ENCODE assay signal across 8 cellular contexts in genomic region chr13:36999054-36999927, GRCh38. TPM values are rescaled to one million over a fixed set of nuclear protein-coding genes. Genes with fewer than 3 reads are reported as not detected.
DNase-seq lines count a peak whose midpoint lies in the region; ATAC-seq and TF ChIP-seq lines count a peak whose summit lies in the region.

Gene ALG5, minus strand, starts transcription at chr13:36999340. Its CDS starts 40 bp downstream, at chr13:36999300.

- peak within 1 kb of the TSS; percentile 94 to 99 for H3K27ac ChIP-seq in thoracic aorta

- H3K9me3 ChIP-seq in thoracic aorta, result no peaks in the 10 kb centered on the region

- no peaks in the 10 kb centered on the region for H3K9me3 Mint-ChIP-seq in activated naive CD4-positive, alpha-beta T cell treated with anti-CD3 and anti-CD28 coated beads, Interleukin-2, amount 50 U/mL, for 72 hours
- H3K9me3 Mint-ChIP-seq in osteocyte (ENCODE audit: unreplicated experiment), result no peaks in the 10 kb centered on the region

- H3K4me1 ChIP-seq in thoracic aorta (ENCODE audit: control insufficient read depth in 1 of 2, low read depth in 2 of 2), result peaks cover 16 to 22% of the 10 kb centered on the region in 2 donors

- H3K4me1 Mint-ChIP-seq in osteocyte (ENCODE audit: unreplicated experiment), result peaks cover 27% of the 10 kb centered on the region

- H3K36me3 Mint-ChIP-seq in activated naive CD4-positive, alpha-beta T cell treated with anti-CD3 and anti-CD28 coated beads, Interleukin-2, amount 50 U/mL, for 72 hours, result peaks cover 42 to 45% of the 10 kb centered on the region in 2 donors
- peaks cover 8% of the 10 kb centered on the region for H3K36me3 Mint-ChIP-seq in osteocyte (ENCODE audit: unreplicated experiment)

- TF ChIP-seq CTCF in GM12864 (IDR thresholded peaks at IDR 0.05; ENCODE audit: low read depth, low read length, missing control alignments) (peak; percentile 81), osteocyte (IDR thresholded peaks at IDR 0.05) (peak; percentile 98), thoracic aorta (IDR thresholded peaks at IDR 0.05) (peak; percentile 93)

- peak within 1 kb of the TSS; percentile 100 for H3K4me3 Mint-ChIP-seq in osteocyte (ENCODE audit: unreplicated experiment)

- DNase-seq in GM12864 (ENCODE audit: low read depth) (peak; percentile 59), NCI-H1092 (lab: John Stamatoyannopoulos, UW) (peak; percentile 79), SKM-1 (lab: John Stamatoyannopoulos, UW; ENCODE audit: unreplicated experiment) (peak; percentile 67), glomerular endothelial cell (ENCODE audit: extremely low read depth, low read depth, low spot score) (no peak), osteocyte (ENCODE audit: extremely low spot score, unreplicated experiment) (peak; percentile 97), thoracic aorta (ENCODE audit: low spot score) (peak; percentile 47)
- DNase-seq in activated naive CD4-positive, alpha-beta T cell treated with anti-CD3 and anti-CD28 coated beads, Interleukin-2, amount 50 U/mL, for 72 hours (ENCODE audit: low spot score in 2 of 2), result peak; percentile 94 to 97

- H3K27me3 Mint-ChIP-seq in osteocyte (ENCODE audit: unreplicated experiment), result no peaks in the 10 kb centered on the region

- ATAC-seq in HG02588 (IDR thresholded peaks at IDR 0.05; ENCODE audit: unreplicated experiment), result peak; percentile 67
- peak; percentile 80 to 82 for ATAC-seq in activated naive CD4-positive, alpha-beta T cell treated with anti-CD3 and anti-CD28 coated beads, Interleukin-2, amount 50 U/mL, for 72 hours
- ATAC-seq in thoracic aorta (ENCODE audit: insufficient number of reproducible peaks, low FRiP score, low read depth), result peak; percentile 92

- no peaks in the 10 kb centered on the region for H3K27me3 ChIP-seq in thoracic aorta (replicated peaks; ENCODE audit: insufficient read depth)

- peaks cover 4% of the 10 kb centered on the region for H3K36me3 ChIP-seq in thoracic aorta

- H3K4me3 ChIP-seq in GM12864 (ENCODE audit: low read depth, low read length) (peak within 1 kb of the TSS; percentile 99), thoracic aorta (peak within 1 kb of the TSS; percentile 96)

- peak within 1 kb of the TSS; percentile 98 to 100 for H3K27ac Mint-ChIP-seq in activated naive CD4-positive, alpha-beta T cell treated with anti-CD3 and anti-CD28 coated beads, Interleukin-2, amount 50 U/mL, for 72 hours
- H3K27ac Mint-ChIP-seq in osteocyte (ENCODE audit: unreplicated experiment), result peak within 1 kb of the TSS; percentile 100

RNA-seq across cellular contexts. Expression of gene ALG5, which starts in this region (rescaled TPM):
- total RNA-seq in activated naive CD4-positive, alpha-beta T cell treated with anti-CD3 and anti-CD28 coated beads, Interleukin-2, amount 50 U/mL, for 72 hours, result 10 to 100 TPM; 18.6 to 30.4 TPM
- total RNA-seq in glomerular endothelial cell, result 27.3 and 30.0 TPM in 2 replicates
- 35.4 and 36.2 TPM in 2 replicates for total RNA-seq in osteocyte
- total RNA-seq in thoracic aorta, result 10 to 100 TPM; 13.5 to 19.9 TPM
